In the genomic region with DNA sequence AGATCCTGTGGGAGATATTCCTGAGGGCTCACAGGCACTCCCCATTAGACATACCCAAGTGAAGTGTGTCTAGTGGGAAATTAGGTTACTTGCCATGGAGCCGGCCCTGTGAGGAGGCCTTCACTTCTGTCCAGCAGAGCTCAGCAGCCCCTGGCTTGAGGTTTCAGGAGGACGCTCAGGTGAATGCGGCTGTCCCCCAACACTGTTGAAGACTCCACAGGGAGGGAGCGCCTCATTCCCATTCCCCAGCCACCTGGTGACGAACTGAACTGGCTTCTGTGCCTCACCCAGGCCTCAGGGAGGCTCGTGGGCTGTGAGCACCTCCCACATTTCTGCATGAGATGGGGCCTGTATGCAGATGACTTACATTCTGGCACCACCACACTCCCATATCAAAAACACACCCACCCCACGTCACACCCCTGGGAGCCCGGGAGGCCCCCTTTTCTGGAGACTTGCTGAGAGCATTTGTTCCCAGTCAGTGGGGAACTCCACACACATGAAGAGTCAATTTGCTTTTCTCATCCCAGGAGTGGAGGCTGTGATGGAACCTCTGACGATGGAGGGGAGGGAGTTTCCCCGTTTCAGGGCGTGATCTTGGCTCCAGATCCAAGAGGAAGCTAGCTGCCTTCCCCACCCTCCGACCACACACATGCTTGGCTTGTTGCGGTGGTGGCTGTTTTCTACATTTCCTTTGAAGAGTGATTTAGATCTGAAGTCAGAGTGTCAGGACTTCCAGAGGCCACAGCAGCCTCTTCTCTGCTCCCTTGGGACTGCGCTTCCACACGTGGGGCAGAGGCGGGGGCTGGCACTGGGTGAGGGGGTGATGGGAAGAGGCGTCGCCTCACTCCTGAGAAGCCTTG, we compare ENCODE assay signal across 13 cellular contexts.
DNase-seq lines count a peak whose midpoint lies in the region; ATAC-seq and TF ChIP-seq lines count a peak whose summit lies in the region.
"Had no signal": no experiment of that assay in that cellular context is flagged by ENCODE, and none has a peak within 500 bp of the region (broad histone marks: within the 10 kb centered on the region; RNA-seq: fewer than 3 reads in every experiment).

No MANE protein-coding gene starts in this region.

- H3K4me1 Mint-ChIP-seq in activated T-helper 17 cell treated with anti-CD3 and anti-CD28 coated beads, Interleukin-2, amount 50 U/mL, for 72 hours = no peaks in the 10 kb centered on the region
- no peaks in the 10 kb centered on the region for H3K4me1 Mint-ChIP-seq in activated T-cell treated with anti-CD3 and anti-CD28 coated beads, Interleukin-2, amount 50 U/mL, for 24 hours (ENCODE audit: low read depth)

- no peaks in the 10 kb centered on the region for H3K27me3 Mint-ChIP-seq in activated T-helper 17 cell treated with anti-CD3 and anti-CD28 coated beads, Interleukin-2, amount 50 U/mL, for 72 hours
- no peaks in the 10 kb centered on the region for H3K27me3 Mint-ChIP-seq in activated T-cell treated with anti-CD3 and anti-CD28 coated beads, Interleukin-2, amount 50 U/mL, for 24 hours

- ATAC-seq in GM18868 (IDR thresholded peaks at IDR 0.05; ENCODE audit: unreplicated experiment) (peak; percentile 46), left lung (peak; percentile 52), GM18517 (IDR thresholded peaks at IDR 0.05; ENCODE audit: unreplicated experiment) (no peak)
- ATAC-seq in activated T-helper 17 cell treated with anti-CD3 and anti-CD28 coated beads, Interleukin-2, amount 50 U/mL, for 72 hours (replicated peaks) = peak; percentile 59

- H3K4me3 ChIP-seq in left lung = no peak overlapping the region
- no peak overlapping the region for H3K4me3 ChIP-seq in testis
- H3K4me3 ChIP-seq: esophagus muscularis mucosa had no signal

- H3K4me3 Mint-ChIP-seq in activated T-helper 17 cell treated with anti-CD3 and anti-CD28 coated beads, Interleukin-2, amount 50 U/mL, for 72 hours = no peak overlapping the region
- H3K4me3 Mint-ChIP-seq in activated T-cell treated with anti-CD3 and anti-CD28 coated beads, Interleukin-2, amount 50 U/mL, for 24 hours = no peak overlapping the region
- H3K4me3 Mint-ChIP-seq: T-helper 1 cell treated with Interleukin-12 subunit alpha and Interleukin-12 subunit beta and Interleukin-4 antibody, amounts not matched to agents 30 μg/mL and 1 μg/mL, for 36 hours had no signal

- TF ChIP-seq CTCF in left lung (IDR thresholded peaks at IDR 0.05) = no peak
- no peak for TF ChIP-seq CTCF in testis (IDR thresholded peaks at IDR 0.05)

- H3K27me3 ChIP-seq in left lung (no peaks in the 10 kb centered on the region), testis (no peaks in the 10 kb centered on the region)
- H3K27me3 ChIP-seq: esophagus muscularis mucosa had no signal

- intact Hi-C loops in left lung (cut with DNase I) = no loop called here
- intact Hi-C loops in testis (cut with DNase I; ENCODE audit: low total_unique reads) = no loop called here

- WGBS in testis, 2 donors = 48 to 72% methylated on average over 14 to 18 of the region's 18 CpGs

- H3K27ac Mint-ChIP-seq in activated T-helper 17 cell treated with anti-CD3 and anti-CD28 coated beads, Interleukin-2, amount 50 U/mL, for 72 hours = no peak overlapping the region
- H3K27ac Mint-ChIP-seq in activated T-cell treated with anti-CD3 and anti-CD28 coated beads, Interleukin-2, amount 50 U/mL, for 24 hours = no peak overlapping the region
- H3K27ac Mint-ChIP-seq: T-helper 1 cell treated with Interleukin-12 subunit alpha and Interleukin-12 subunit beta and Interleukin-4 antibody, amounts not matched to agents 30 μg/mL and 1 μg/mL, for 36 hours had no signal

- H3K4me1 ChIP-seq in left lung (peaks cover 0 to 8% of the 10 kb centered on the region in 2 donors), testis (peaks cover 8% of the 10 kb centered on the region)

- no peaks in the 10 kb centered on the region for H3K9me3 Mint-ChIP-seq in activated T-helper 17 cell treated with anti-CD3 and anti-CD28 coated beads, Interleukin-2, amount 50 U/mL, for 72 hours
- H3K9me3 Mint-ChIP-seq in activated T-cell treated with anti-CD3 and anti-CD28 coated beads, Interleukin-2, amount 50 U/mL, for 24 hours = no peaks in the 10 kb centered on the region
- H3K9me3 Mint-ChIP-seq: T-helper 1 cell treated with Interleukin-12 subunit alpha and Interleukin-12 subunit beta and Interleukin-4 antibody, amounts not matched to agents 30 μg/mL and 1 μg/mL, for 36 hours had no signal

- H3K9me3 ChIP-seq in left lung = no peaks in the 10 kb centered on the region
- H3K9me3 ChIP-seq in testis = no peaks in the 10 kb centered on the region
- H3K9me3 ChIP-seq: esophagus muscularis mucosa had no signal

- TF ChIP-seq POLR2A in testis (IDR thresholded peaks at IDR 0.05) = no peak

- no peak overlapping the region for H3K27ac ChIP-seq in left lung
- H3K27ac ChIP-seq in testis = no peak overlapping the region

- no peaks in the 10 kb centered on the region for H3K36me3 Mint-ChIP-seq in activated T-helper 17 cell treated with anti-CD3 and anti-CD28 coated beads, Interleukin-2, amount 50 U/mL, for 72 hours (ENCODE audit: low read depth)
- H3K36me3 Mint-ChIP-seq in activated T-cell treated with anti-CD3 and anti-CD28 coated beads, Interleukin-2, amount 50 U/mL, for 24 hours (ENCODE audit: low read depth) = no peaks in the 10 kb centered on the region

- DNase-seq in left lung (peak; percentile 33 to 34), testis (peak; percentile 45), activated gamma-delta T cell treated with Interleukin-2 at 50 U/mL for 16 hours (no peak)
- no peak for DNase-seq in activated T-cell treated with anti-CD3 and anti-CD28 coated beads, Interleukin-2, amount 50 U/mL, for 24 hours
- DNase-seq: activated naive CD4-positive, alpha-beta T cell treated with anti-CD3 and anti-CD28 coated beads, Interleukin-2, amount 50 U/mL, for 16 hours; COR-L47; NCI-H345; retina had no signal

- H3K36me3 ChIP-seq in left lung = peaks cover 0 to 3% of the 10 kb centered on the region in 2 donors
- H3K36me3 ChIP-seq in testis (ENCODE audit: low read depth, missing control alignments) = no peaks in the 10 kb centered on the region

Comparison
In these comparisons a context has a peak if more than half of its experiments do, and no peak if none do; other contexts are left out.
1. DNase-seq: peak in left lung (2 of 2) and testis (single experiment); none in activated T-cell treated with anti-CD3 and anti-CD28 coated beads, Interleukin-2, amount 50 U/mL, for 24 hours (single experiment) and activated gamma-delta T cell treated with Interleukin-2 at 50 U/mL for 16 hours (single experiment).